Comparison of ENCODE assay signal across 20 cellular contexts in the genomic region with DNA sequence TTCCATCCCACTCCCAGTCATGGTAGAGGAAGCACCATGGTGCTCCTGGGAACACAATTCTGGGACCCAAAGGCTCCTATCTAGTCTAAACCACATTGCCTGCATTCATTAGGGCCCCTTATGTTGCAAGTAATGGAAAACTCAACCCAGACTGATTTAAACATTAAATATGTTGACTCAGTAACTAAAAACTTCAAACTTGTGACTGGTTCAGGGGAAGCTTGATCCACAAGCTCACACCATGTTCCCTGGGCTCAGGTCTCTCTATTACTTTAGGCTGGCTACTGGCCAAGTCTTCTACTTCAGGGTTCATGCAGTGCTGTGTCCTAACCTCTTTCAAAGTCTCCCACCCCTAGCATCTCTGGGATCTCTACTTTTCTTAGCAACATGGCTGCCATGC. TPM values are rescaled to one million over a fixed set of nuclear protein-coding genes. Genes with fewer than 3 reads are reported as not detected.
A peak's percentile ranks its signal among the peaks of the same experiment; 100 is the strongest.
DNase-seq lines count a peak whose midpoint lies in the region; ATAC-seq, FAIRE-seq and TF ChIP-seq lines count a peak whose summit lies in the region.
"Had no signal": no experiment of that assay in that cellular context is flagged by ENCODE, and none has a peak within 500 bp of the region (broad histone marks: within the 10 kb centered on the region; RNA-seq: fewer than 3 reads in every experiment).

No MANE protein-coding gene starts in this region.

- no peak for FAIRE-seq in K562 (lab: Jason Lieb, UNC)
- FAIRE-seq: H1 had no signal

- H3K27ac Mint-ChIP-seq in naive B cell: peak overlapping the region; percentile 44 to 78 (median 74)

- H3K4me3 ChIP-seq in BLaER1 (no peak overlapping the region), K562 (no peak overlapping the region), WERI-Rb-1 (ENCODE audit: low read depth, low read length) (no peak overlapping the region)
- H3K4me3 ChIP-seq: MG63 had no signal

- 0 out of 2 replicates have a peak overlapping the region, but pooled peaks have one; percentile 6 for H3K4me2 ChIP-seq in BLaER1
- H3K4me2 ChIP-seq in K562 (ENCODE audit: insufficient read depth, low read length): no peak overlapping the region
- H3K4me2 ChIP-seq: SK-N-SH had no signal

- no peaks in the 10 kb centered on the region for H3K79me2 ChIP-seq in K562 (ENCODE audit: control insufficient read depth, insufficient read depth, low read length)

- no peak overlapping the region for H2AFZ ChIP-seq in K562 (ENCODE audit: low read depth, low read length)

- H3K36me3 ChIP-seq in BLaER1 (peaks cover 49% of the 10 kb centered on the region), K562 (ENCODE audit: control insufficient read depth, insufficient read depth, low read length) (no peaks in the 10 kb centered on the region), WERI-Rb-1 (no peaks in the 10 kb centered on the region)
- H3K36me3 ChIP-seq: MG63 had no signal

- TF ChIP-seq EP300 in K562 (IDR thresholded peaks at IDR 0.05; ENCODE audit: low read length): no peak

- H3K27me3 Mint-ChIP-seq in naive B cell: no peaks in the 10 kb centered on the region

- in situ Hi-C loops in K562 (cut with MboI): no loop called here

- CTCF ChIA-PET in K562 (lab: Yijun Ruan, JAX; ENCODE audit: low intra/inter-chr PET ratio): no interaction called here

- peaks cover 16 to 17% of the 10 kb centered on the region in 2 donors for H3K36me3 Mint-ChIP-seq in naive B cell

- no peak for TF ChIP-seq CTCF in K562 (IDR thresholded peaks at IDR 0.05 in 2 of 3, conservative IDR thresholded peaks at IDR 0.05 in 1 of 3; ENCODE audit: insufficient read depth in 2 of 3, low read depth in 1 of 3, low read length in 3 of 3)
- no peak for TF ChIP-seq CTCF in WERI-Rb-1 (IDR thresholded peaks at IDR 0.05; ENCODE audit: low read depth, low read length)

- peaks cover 4 to 23% (median 11%) of the 10 kb centered on the region in 3 donors for H3K4me1 Mint-ChIP-seq in naive B cell

- no peaks in the 10 kb centered on the region for H3K9me3 Mint-ChIP-seq in naive B cell
- H3K9me3 Mint-ChIP-seq: CD4-positive, CD25-positive, alpha-beta regulatory T cell had no signal

- no peak for ATAC-seq in K562
- no peak for ATAC-seq in naive B cell (ENCODE audit: low read depth in 2 of 2)
- no peak for ATAC-seq in GM19455 (IDR thresholded peaks at IDR 0.05; ENCODE audit: unreplicated experiment)
- ATAC-seq in GM21619 (IDR thresholded peaks at IDR 0.05; ENCODE audit: unreplicated experiment): no peak

- H3K27me3 ChIP-seq in BLaER1 (peaks cover 10% of the 10 kb centered on the region; the same call in 1 of the 2 replicates), K562 (ENCODE audit: control insufficient read depth in 2 of 2, insufficient read depth in 2 of 2, low read length in 2 of 2) (no peaks in the 10 kb centered on the region), WERI-Rb-1 (ENCODE audit: insufficient read depth, low read depth, severe bottlenecking) (no peaks in the 10 kb centered on the region)

- peak; percentile 38 for DNase-seq in HCEC 1CT
- DNase-seq in K562 (ENCODE audit: extremely low read depth in 1 of 4, low spot score in 3 of 4): no peak
- no peak for DNase-seq in naive B cell
- no peak for DNase-seq in WERI-Rb-1
- DNase-seq: CD4-positive, CD25-positive, alpha-beta regulatory T cell; Karpas-422; MG63; NCI-H1092 treated with DMSO at 0.1 percent for 48 hours; NCI-H1694; NCI-H226; NCI-H524 treated with DMSO at 0.1 percent for 48 hours; SHP77; SK-N-SH had no signal

- BruUV-seq in K562 (replicated peaks; lab: Mats Ljungman, UMichigan): no TSS peak

- intact Hi-C loops in K562 (cut with micrococcal nuclease): no loop called here

- no peak overlapping the region for H3K4me3 Mint-ChIP-seq in naive B cell
- H3K4me3 Mint-ChIP-seq: CD4-positive, CD25-positive, alpha-beta regulatory T cell had no signal

- no peak overlapping the region for H3K9ac ChIP-seq in BLaER1
- no peak overlapping the region for H3K9ac ChIP-seq in K562 (ENCODE audit: insufficient read depth in 1 of 2, low read depth in 2 of 2, low read length in 2 of 2)
- H3K9ac ChIP-seq: SK-N-SH had no signal

- H4K20me1 ChIP-seq in BLaER1 (peaks cover 97% of the 10 kb centered on the region), K562 (replicated peaks; ENCODE audit: control insufficient read depth, insufficient read depth, low read length) (no peaks in the 10 kb centered on the region)

- TF ChIP-seq RAD21 in K562 (CRISPR knock-in tag; conservative IDR thresholded peaks at IDR 0.05 in 1 of 2, IDR thresholded peaks at IDR 0.05 in 1 of 2): no peak

- TF ChIP-seq POLR2A in K562 (conservative IDR thresholded peaks at IDR 0.05): no peak

- H3K4me1 ChIP-seq in BLaER1 (peaks cover 15% of the 10 kb centered on the region), K562 (replicated peaks in 1 of 2; ENCODE audit: control insufficient read depth in 2 of 2, insufficient read depth in 2 of 2, low read length in 2 of 2) (no peaks in the 10 kb centered on the region)

- H3K9me3 ChIP-seq in BLaER1 (no peaks in the 10 kb centered on the region), K562 (replicated peaks; ENCODE audit: control insufficient read depth, insufficient read depth, low read depth, low read length) (no peaks in the 10 kb centered on the region), WERI-Rb-1 (ENCODE audit: severe bottlenecking) (no peaks in the 10 kb centered on the region)
- H3K9me3 ChIP-seq: MG63, SK-N-SH had no signal

- peak overlapping the region; percentile 11; the same call in 1 of the 2 replicates for H3K27ac ChIP-seq in BLaER1
- no peak overlapping the region for H3K27ac ChIP-seq in K562 (ENCODE audit: extremely low read depth, low read depth, low read length)
- no peak overlapping the region for H3K27ac ChIP-seq in WERI-Rb-1

- POLR2A ChIA-PET in K562 (lab: Yijun Ruan, JAX): interaction anchor here (0.6 to 1.6 kb wide), 3 partner anchors 11 to 266 kb away, joined by 3 to 5 read pairs (median 3); no protein-coding TSS in a partner anchor

- H3K9me1 ChIP-seq in K562 (ENCODE audit: control insufficient read depth, insufficient read depth, low read length): no peaks in the 10 kb centered on the region

TF ChIP-seq in K562, 482 proteins besides CTCF, POLR2A, EP300 and RAD21:
- TF ChIP-seq NFIC (IDR thresholded peaks at IDR 0.05) (0 out of 2 replicates have a peak, but pooled peaks have one; percentile 36), TGIF2 (CRISPR knock-in tag; IDR thresholded peaks at IDR 0.05) (no peak), ZNF121 (CRISPR knock-in tag; conservative IDR thresholded peaks at IDR 0.05) (no peak)
TF ChIP-seq in K562: peak in this region for 1.

RNA-seq across cellular contexts. Expression of gene WNT16, which starts 13.1 kb away (rescaled TPM):
- total RNA-seq in K562 (2011; cell fraction: chromatin; rRNA removed; ENCODE audit: low replicate concordance): not detected in 2 replicates
- not detected in 2 replicates for total RNA-seq in K562 (2011; cell fraction: nucleolus; rRNA removed)
- not detected in 2 replicates for total RNA-seq in K562 (2011; cell fraction: nucleoplasm; rRNA removed)
- not detected in 2 replicates for total RNA-seq in K562 (2014; rRNA removed)
- total RNA-seq in K562 (2014; rRNA removed; fragmentation: Illumina TruSeq; extraction: Trizol): not detected in 2 replicates
- not detected in 2 replicates for total RNA-seq in K562 (2015; rRNA removed; fragmentation: Illumina TruSeq; extraction: Trizol)
- not detected in 2 replicates for total RNA-seq in K562 (2021)
- polyA plus RNA-seq in K562 (2011; rRNA removed): not detected in 2 replicates
- polyA plus RNA-seq in K562 (2011; cell fraction: cytosol; rRNA removed): not detected in 2 replicates
- polyA plus RNA-seq in K562 (2011; cell fraction: nucleus; rRNA removed): not detected in 2 replicates
- polyA plus RNA-seq in K562 (2012): 0.05 and 0.15 TPM in 2 replicates
- not detected in 2 replicates for polyA plus RNA-seq in K562 (2014; fragmentation: Illumina TruSeq; extraction: Trizol)
- under 1 TPM; 0.06 to 0.07 TPM for polyA plus RNA-seq in K562 (2014; fragmentation: Nextera tagmentation; extraction: Ambion mirVana)
- not detected in 2 replicates for polyA plus RNA-seq in K562 (2014; rRNA removed)
- not detected in 2 replicates for polyA minus RNA-seq in K562 (2011; rRNA and poly(A)+ RNA removed)
- polyA minus RNA-seq in K562 (2011; cell fraction: cytosol; rRNA and poly(A)+ RNA removed): not detected in 2 replicates
- polyA minus RNA-seq in K562 (2011; cell fraction: nucleus; rRNA and poly(A)+ RNA removed): not detected in 2 replicates
- 1 to 10 TPM in 5 of 6 donors, under 1 TPM in 1; 1.00 to 4.3 (median 2.9) TPM for polyA plus RNA-seq in naive B cell (ENCODE audit: low read depth in 6 of 6)
- total RNA-seq: A673; CD4-positive, CD25-positive, alpha-beta regulatory T cell; G401; OCI-LY7 had no signal

RNA-seq across cellular contexts. Expression of gene FAM3C, which starts 54.2 kb away (rescaled TPM):
- total RNA-seq in K562 (2011; cell fraction: chromatin; rRNA removed; ENCODE audit: low replicate concordance): 26.3 and 87.3 TPM in 2 replicates
- total RNA-seq in K562 (2011; cell fraction: nucleolus; rRNA removed): 13.7 and 17.5 TPM in 2 replicates
- 43.6 and 70.5 TPM in 2 replicates for total RNA-seq in K562 (2011; cell fraction: nucleoplasm; rRNA removed)
- total RNA-seq in K562 (2014; rRNA removed) (24.7 and 36.2 TPM in 2 replicates), K562 (2014; rRNA removed; fragmentation: Illumina TruSeq; extraction: Trizol) (30.0 and 34.6 TPM in 2 replicates), K562 (2015; rRNA removed; fragmentation: Illumina TruSeq; extraction: Trizol) (26.9 and 27.2 TPM in 2 replicates), K562 (2021) (30.2 and 30.7 TPM in 2 replicates)
- polyA plus RNA-seq in K562 (2011; rRNA removed) (21.2 and 37.2 TPM in 2 replicates), K562 (2014; fragmentation: Illumina TruSeq; extraction: Trizol) (33.5 and 40.5 TPM in 2 replicates), K562 (2014; fragmentation: Nextera tagmentation; extraction: Ambion mirVana) (10 to 100 TPM; 10.6 to 13.1 TPM), K562 (2014; rRNA removed) (36.7 and 42.6 TPM in 2 replicates), naive B cell (ENCODE audit: low read depth in 6 of 6) (100 to 1,000 TPM in 3 of 6 donors, 10 to 100 TPM in 3; 79.8 to 115 (median 101) TPM)
- 3.3 and 9.0 TPM in 2 replicates for polyA plus RNA-seq in K562 (2011; cell fraction: cytosol; rRNA removed)
- 15.5 and 18.9 TPM in 2 replicates for polyA plus RNA-seq in K562 (2011; cell fraction: nucleus; rRNA removed)
- 33.9 and 36.5 TPM in 2 replicates for polyA plus RNA-seq in K562 (2012)
- 25.7 and 29.3 TPM in 2 replicates for polyA minus RNA-seq in K562 (2011; rRNA and poly(A)+ RNA removed)
- 5.5 and 7.5 TPM in 2 replicates for polyA minus RNA-seq in K562 (2011; cell fraction: cytosol; rRNA and poly(A)+ RNA removed)
- polyA minus RNA-seq in K562 (2011; cell fraction: nucleus; rRNA and poly(A)+ RNA removed): 38.0 and 55.6 TPM in 2 replicates
